In the genomic region with DNA sequence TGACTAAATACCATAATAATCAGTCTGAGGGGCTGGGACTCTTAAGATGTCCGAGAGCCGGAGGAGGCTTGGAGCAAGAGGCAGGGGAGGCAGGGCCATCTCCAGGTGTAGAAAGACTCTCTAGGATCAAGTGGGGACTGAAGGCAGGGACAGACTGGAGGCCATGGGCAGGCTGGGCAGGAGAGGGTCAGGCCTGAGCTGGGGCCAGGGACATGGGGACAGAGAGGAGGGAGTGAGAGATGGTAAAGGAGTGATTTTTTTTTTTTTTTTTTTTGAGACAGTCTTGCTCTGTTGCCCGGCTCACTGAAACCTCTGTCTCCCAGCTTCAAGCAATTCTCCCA, we compare ENCODE assay signal across 22 cellular contexts. TPM values are rescaled to one million over a fixed set of nuclear protein-coding genes. Genes with fewer than 3 reads are reported as not detected.
DNase-seq lines count a peak whose midpoint lies in the region; ATAC-seq, FAIRE-seq and TF ChIP-seq lines count a peak whose summit lies in the region.
"Had no signal": no experiment of that assay in that cellular context is flagged by ENCODE, and none has a peak within 500 bp of the region (broad histone marks: within the 10 kb centered on the region; RNA-seq: fewer than 3 reads in every experiment).

No MANE protein-coding gene starts in this region.

- no peaks in the 10 kb centered on the region for H3K36me3 Mint-ChIP-seq in MCF 10A (ENCODE audit: insufficient read depth, unreplicated experiment)
- peaks cover 3% of the 10 kb centered on the region for H3K36me3 Mint-ChIP-seq in activated CD8-positive, alpha-beta T cell treated with anti-CD3 and anti-CD28 coated beads for 36 hours (ENCODE audit: low read depth)

- no peaks in the 10 kb centered on the region for H4K20me1 ChIP-seq in mammary epithelial cell (ENCODE audit: insufficient read depth, low read length)

- H3K36me3 ChIP-seq in mammary epithelial cell (ENCODE audit: insufficient read depth, low read length) (no peaks in the 10 kb centered on the region), lower lobe of right lung (peaks cover 5% of the 10 kb centered on the region), spleen (peaks cover 0 to 12% (median 4%) of the 10 kb centered on the region in 6 donors)

- POLR2A ChIA-PET in MCF 10A (lab: Yijun Ruan, JAX), result interaction anchor here (0.7 kb wide), 1 partner anchor 586 kb away, joined by 3 read pairs; no protein-coding TSS in a partner anchor
- POLR2A ChIA-PET in activated CD8-positive, alpha-beta T cell treated with anti-CD3 and anti-CD28 coated beads for 36 hours (lab: Charles Lee), result no interaction called here

- no peaks in the 10 kb centered on the region for H3K27me3 Mint-ChIP-seq in MCF 10A (ENCODE audit: insufficient read depth, unreplicated experiment)
- no peaks in the 10 kb centered on the region for H3K27me3 Mint-ChIP-seq in activated CD8-positive, alpha-beta T cell treated with anti-CD3 and anti-CD28 coated beads for 36 hours
- H3K27me3 Mint-ChIP-seq: progenitor cell of endocrine pancreas had no signal

- H3K27ac Mint-ChIP-seq in MCF 10A (ENCODE audit: low read depth, unreplicated experiment), result peak overlapping the region; percentile 78
- H3K27ac Mint-ChIP-seq in activated CD8-positive, alpha-beta T cell treated with anti-CD3 and anti-CD28 coated beads for 36 hours, result peak overlapping the region; percentile 56
- H3K27ac Mint-ChIP-seq: progenitor cell of endocrine pancreas had no signal

- TF ChIP-seq CTCF in MCF 10A (IDR thresholded peaks at IDR 0.05; ENCODE audit: unreplicated experiment), result no peak
- TF ChIP-seq CTCF in mammary epithelial cell (conservative IDR thresholded peaks at IDR 0.05 in 1 of 2, IDR thresholded peaks at IDR 0.05 in 1 of 2; ENCODE audit: extremely low read depth in 1 of 2, insufficient read depth in 1 of 2, low read depth in 1 of 2, low read length in 2 of 2), result no peak
- TF ChIP-seq CTCF in activated CD8-positive, alpha-beta T cell treated with anti-CD3 and anti-CD28 coated beads for 36 hours (IDR thresholded peaks at IDR 0.05), result no peak
- TF ChIP-seq CTCF in lower lobe of right lung (IDR thresholded peaks at IDR 0.05), result no peak
- no peak for TF ChIP-seq CTCF in spleen (IDR thresholded peaks at IDR 0.05 in 8 of 11, conservative IDR thresholded peaks at IDR 0.05 in 3 of 11)
- TF ChIP-seq CTCF in D721Med (IDR thresholded peaks at IDR 0.05; ENCODE audit: insufficient read depth, missing control alignments), result no peak

- H3K4me1 ChIP-seq in mammary epithelial cell (ENCODE audit: insufficient read depth, low read length) (peaks cover 12% of the 10 kb centered on the region), lower lobe of right lung (peaks cover 8% of the 10 kb centered on the region), spleen (peaks cover 0 to 20% (median 13%) of the 10 kb centered on the region in 6 donors)

- no peak overlapping the region for H3K4me2 ChIP-seq in mammary epithelial cell (ENCODE audit: insufficient read depth, low read depth, low read length)
- H3K4me2 ChIP-seq: hepatocyte had no signal

- in situ Hi-C loops in mammary epithelial cell (cut with MboI; ENCODE audit: low sequenced_read_pairs in 2 of 2), result no loop called here

- BruUV-seq in MCF 10A (replicated peaks; lab: Mats Ljungman, UMichigan), result no TSS peak
- no TSS peak for BruUV-seq in mammary epithelial cell (replicated peaks; lab: Mats Ljungman, UMichigan)

- H3K27ac ChIP-seq in mammary epithelial cell (ENCODE audit: insufficient read depth, low read depth, low read length), result no peak overlapping the region
- H3K27ac ChIP-seq in lower lobe of right lung, result no peak overlapping the region
- no peak overlapping the region for H3K27ac ChIP-seq in spleen
- H3K27ac ChIP-seq: hepatocyte, SK-N-MC, tibial artery had no signal

- 100% methylated on average over 3 of the region's 3 CpGs for WGBS in mammary epithelial cell (ENCODE audit: low coverage, missing lambda C conversion rate)
- WGBS in spleen, 5 donors, result 93 to 98% (median 95%) methylated on average over 3 of the region's 3 CpGs

- H3K4me3 Mint-ChIP-seq in MCF 10A (ENCODE audit: unreplicated experiment), result peak overlapping the region; percentile 7
- no peak overlapping the region for H3K4me3 Mint-ChIP-seq in activated CD8-positive, alpha-beta T cell treated with anti-CD3 and anti-CD28 coated beads for 36 hours

- no peak overlapping the region for H2AFZ ChIP-seq in mammary epithelial cell (ENCODE audit: low read depth, low read length)
- H2AFZ ChIP-seq: hepatocyte had no signal

- intact Hi-C loops in MCF 10A (cut with micrococcal nuclease), result no loop called here
- intact Hi-C loops in mammary epithelial cell (cut with micrococcal nuclease), result no loop called here
- intact Hi-C loops in activated CD8-positive, alpha-beta T cell treated with anti-CD3 and anti-CD28 coated beads for 36 hours (cut with micrococcal nuclease), result no loop called here
- intact Hi-C loops in lower lobe of right lung (cut with DNase I), result no loop called here
- intact Hi-C loops in spleen (cut with DNase I; ENCODE audit: low total_unique reads), result no loop called here

- CTCF ChIA-PET in MCF 10A (lab: Yijun Ruan, JAX) (interaction anchor here (0.6 to 1.3 kb wide), 2 partner anchors 152 to 453 kb away, joined by 3 to 5 read pairs; no protein-coding TSS in a partner anchor), mammary epithelial cell (lab: Charles Lee; ENCODE audit: low non-redundant PET) (no interaction called here)
- CTCF ChIA-PET in activated CD8-positive, alpha-beta T cell treated with anti-CD3 and anti-CD28 coated beads for 36 hours (lab: Charles Lee), result interaction anchor here (0.8 kb wide), 1 partner anchor 9 kb away, joined by 3 read pairs; no protein-coding TSS in a partner anchor

- H3K4me1 Mint-ChIP-seq in MCF 10A (ENCODE audit: insufficient read depth, unreplicated experiment), result peaks cover 16% of the 10 kb centered on the region
- H3K4me1 Mint-ChIP-seq in activated CD8-positive, alpha-beta T cell treated with anti-CD3 and anti-CD28 coated beads for 36 hours (ENCODE audit: low read depth), result peaks cover 11% of the 10 kb centered on the region

- H3K79me2 ChIP-seq in mammary epithelial cell (ENCODE audit: insufficient read depth, low read length), result peaks cover 10% of the 10 kb centered on the region
- H3K79me2 ChIP-seq: hepatocyte had no signal

- H3K27me3 ChIP-seq in mammary epithelial cell (ENCODE audit: insufficient read depth, low read length) (no peaks in the 10 kb centered on the region), lower lobe of right lung (ENCODE audit: low read depth) (no peaks in the 10 kb centered on the region), spleen (replicated peaks in 1 of 7) (peaks cover 0 to 4% (median 0%) of the 10 kb centered on the region in 7 donors)
- H3K27me3 ChIP-seq: hepatocyte, tibial artery had no signal

- DNase-seq in MCF 10A (ENCODE audit: unreplicated experiment) (no peak), mammary epithelial cell (no peak), lower lobe of right lung (peak; percentile 27), spleen (peak; percentile 43), D721Med (ENCODE audit: insufficient read length, low spot score) (no peak), NCI-H446 treated with DMSO at 0.1 percent for 48 hours (lab: John Stamatoyannopoulos, UW) (no peak), NCI-H2107 treated with DMSO at 0.1 percent for 48 hours (lab: John Stamatoyannopoulos, UW; ENCODE audit: unreplicated experiment) (no peak)
- DNase-seq in activated CD8-positive, alpha-beta T cell treated with anti-CD3 and anti-CD28 coated beads for 36 hours, result no peak
- DNase-seq: activated naive CD4-positive, alpha-beta T cell treated with anti-CD3 and anti-CD28 coated beads, Interleukin-2, amount 50 U/mL, for 16 hours; effector CD4-positive, alpha-beta T cell; NCI-H2081; NCI-H69; tibial artery had no signal

- H3K4me3 ChIP-seq in mammary epithelial cell (replicated peaks in 1 of 3; ENCODE audit: insufficient read depth in 1 of 3, low read depth in 2 of 3, low read length in 3 of 3) (no peak overlapping the region), lower lobe of right lung (no peak overlapping the region), spleen (no peak overlapping the region)
- H3K4me3 ChIP-seq: hepatocyte, SK-N-MC, tibial artery had no signal

- TF ChIP-seq POLR2A in spleen (IDR thresholded peaks at IDR 0.05), result no peak

- H3K9me3 Mint-ChIP-seq in MCF 10A (ENCODE audit: unreplicated experiment), result no peaks in the 10 kb centered on the region
- no peaks in the 10 kb centered on the region for H3K9me3 Mint-ChIP-seq in activated CD8-positive, alpha-beta T cell treated with anti-CD3 and anti-CD28 coated beads for 36 hours

- dilution Hi-C loops in mammary epithelial cell (cut with HindIII; ENCODE audit: low sequenced_read_pairs), result no loop called here

- H3K9me3 ChIP-seq in mammary epithelial cell (replicated peaks; ENCODE audit: insufficient read depth, low read length), result no peaks in the 10 kb centered on the region
- no peaks in the 10 kb centered on the region for H3K9me3 ChIP-seq in lower lobe of right lung
- no peaks in the 10 kb centered on the region for H3K9me3 ChIP-seq in spleen
- H3K9me3 ChIP-seq: tibial artery had no signal

- ATAC-seq in activated CD8-positive, alpha-beta T cell treated with anti-CD3 and anti-CD28 coated beads for 36 hours, result no peak
- ATAC-seq in lower lobe of right lung, result no peak
- ATAC-seq: HCT116 had no signal

- no peak overlapping the region for H3K9ac ChIP-seq in mammary epithelial cell (ENCODE audit: insufficient read depth, low read length)

- FAIRE-seq in D721Med (lab: Jason Lieb, UNC), result no peak
- FAIRE-seq: bronchial epithelial cell had no signal

RNA-seq across cellular contexts. Expression of gene JOSD2, which starts 2.2 kb away (rescaled TPM):
- total RNA-seq in MCF 10A (2022), result 65.8 and 76.9 TPM in 2 replicates
- total RNA-seq in mammary epithelial cell, result 10 to 100 TPM; 17.3 to 71.1 TPM
- polyA plus RNA-seq in mammary epithelial cell, result 41.6 TPM
- 1.4 TPM for polyA minus RNA-seq in mammary epithelial cell
- total RNA-seq in activated CD8-positive, alpha-beta T cell treated with anti-CD3 and anti-CD28 coated beads for 36 hours, result 10 to 100 TPM; 21.6 to 22.6 TPM
- total RNA-seq in lower lobe of right lung, result 40.4 TPM
- 10 to 100 TPM; 21.4 to 32.1 (median 29.0) TPM for total RNA-seq in spleen
- 10 to 100 TPM; 39.2 to 54.3 (median 42.4) TPM for polyA plus RNA-seq in spleen

RNA-seq across cellular contexts. Expression of gene ASPDH, which starts 4.9 kb away (rescaled TPM):
- total RNA-seq in MCF 10A (2022) (not detected in 2 replicates), mammary epithelial cell (not detected), lower lobe of right lung (not detected), spleen (not detected)
- polyA plus RNA-seq in mammary epithelial cell (not detected), spleen (not detected)
- not detected for polyA minus RNA-seq in mammary epithelial cell
- total RNA-seq in activated CD8-positive, alpha-beta T cell treated with anti-CD3 and anti-CD28 coated beads for 36 hours, result not detected
- total RNA-seq: activated CD8-positive, alpha-beta memory T cell treated with anti-CD3 and anti-CD28 coated beads for 36 hours; bronchial epithelial cell; kidney epithelial cell; mucosa of gallbladder; OCI-LY7; progenitor cell of endocrine pancreas had no signal

RNA-seq across cellular contexts. Expression of gene GARIN5A, which starts 32.2 kb away (rescaled TPM):
- total RNA-seq in MCF 10A (2022) (1.5 and 2.7 TPM in 2 replicates), mammary epithelial cell (1 to 10 TPM; 1.0 to 2.1 TPM), lower lobe of right lung (2.2 TPM), spleen (under 1 TPM in 1 of 7 donors, not detected in 6; 0.61 TPM)
- polyA plus RNA-seq in mammary epithelial cell (1.4 TPM), spleen (1 to 10 TPM in 1 of 3 donors, under 1 TPM in 2; 0.42 to 1.4 (median 0.48) TPM)
- polyA minus RNA-seq in mammary epithelial cell, result 5.2 TPM
- 1 to 10 TPM in 1 of 2 experiments, under 1 TPM in 1; 0.36 to 1.5 TPM for total RNA-seq in activated CD8-positive, alpha-beta T cell treated with anti-CD3 and anti-CD28 coated beads for 36 hours

RNA-seq across cellular contexts. Expression of gene EMC10, which starts 32.5 kb away (rescaled TPM):
- total RNA-seq in MCF 10A (2022) (61.3 and 61.8 TPM in 2 replicates), mammary epithelial cell (10 to 100 TPM; 53.8 to 77.1 TPM), lower lobe of right lung (95.6 TPM), spleen (10 to 100 TPM; 53.0 to 72.6 (median 62.5) TPM)
- polyA plus RNA-seq in mammary epithelial cell (41.8 TPM), spleen (10 to 100 TPM; 31.0 to 61.1 (median 50.5) TPM)
- polyA minus RNA-seq in mammary epithelial cell, result 7.1 TPM
- total RNA-seq in activated CD8-positive, alpha-beta T cell treated with anti-CD3 and anti-CD28 coated beads for 36 hours, result 10 to 100 TPM; 28.7 to 31.2 TPM

RNA-seq across cellular contexts. Expression of gene LRRC4B, which starts 59.4 kb away (rescaled TPM):
- total RNA-seq in MCF 10A (2022), result not detected in 2 replicates
- not detected for total RNA-seq in mammary epithelial cell
- not detected for polyA plus RNA-seq in mammary epithelial cell
- not detected for polyA minus RNA-seq in mammary epithelial cell
- total RNA-seq in activated CD8-positive, alpha-beta T cell treated with anti-CD3 and anti-CD28 coated beads for 36 hours, result not detected
- 3.9 TPM for total RNA-seq in lower lobe of right lung
- 1 to 10 TPM in 4 of 7 donors, under 1 TPM in 3; 0.20 to 2.3 (median 1.0) TPM for total RNA-seq in spleen
- polyA plus RNA-seq in spleen, result 1 to 10 TPM in 1 of 3 donors, under 1 TPM in 2; 0.30 to 1.0 (median 0.90) TPM
- total RNA-seq: activated CD8-positive, alpha-beta memory T cell treated with anti-CD3 and anti-CD28 coated beads for 36 hours; bronchial epithelial cell had no signal

Comparison
In these comparisons a context has a peak if more than half of its experiments do, and no peak if none do; other contexts are left out.
1. DNase-seq: peak in lower lobe of right lung (single experiment) and spleen (single experiment); none in MCF 10A (single experiment), mammary epithelial cell (single experiment), activated CD8-positive, alpha-beta T cell treated with anti-CD3 and anti-CD28 coated beads for 36 hours (single experiment), D721Med (single experiment), NCI-H446 treated with DMSO at 0.1 percent for 48 hours (single experiment) and NCI-H2107 treated with DMSO at 0.1 percent for 48 hours (single experiment).